ENCODE assay signal across 11 cellular contexts in the genomic region with DNA sequence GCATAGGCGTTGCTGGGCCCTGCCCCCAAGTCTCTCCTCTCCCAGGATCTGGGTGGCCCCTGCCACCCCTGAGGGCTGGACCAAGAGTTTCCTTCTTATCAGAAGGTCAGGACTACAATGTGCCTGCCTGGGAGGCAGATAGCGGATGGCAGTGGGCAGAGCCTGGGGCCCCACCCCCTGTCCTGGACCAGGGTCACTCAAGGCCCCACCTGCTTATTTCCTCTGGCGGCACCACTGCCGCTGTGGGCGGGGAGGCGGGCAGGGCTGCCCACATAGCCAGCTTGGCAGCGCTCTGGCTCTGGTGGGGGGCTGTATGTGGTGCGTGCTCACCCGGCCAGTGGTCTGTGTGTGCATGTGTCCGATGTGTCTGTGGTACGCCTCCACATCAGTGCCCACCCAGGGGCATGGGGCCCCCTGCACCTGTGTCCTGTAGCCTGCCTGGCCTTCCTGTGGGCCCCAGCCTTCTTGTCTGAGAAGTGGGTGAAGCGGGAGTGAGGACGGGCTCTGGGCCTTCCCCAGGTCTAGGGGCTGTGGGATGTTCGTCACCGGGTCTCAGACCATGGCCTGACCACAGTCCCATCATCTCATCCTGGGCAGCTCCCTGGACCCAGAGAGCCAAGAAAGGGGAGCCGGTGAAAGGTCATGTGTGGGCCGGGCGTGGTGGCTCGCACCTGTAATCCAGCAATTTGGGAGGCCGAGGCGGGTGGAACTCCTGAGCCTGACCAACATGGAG. TPM values are rescaled to one million over a fixed set of nuclear protein-coding genes. Genes with fewer than 3 reads are reported as not detected.
DNase-seq lines count a peak whose midpoint lies in the region; TF ChIP-seq lines count a peak whose summit lies in the region.
"Had no signal": no experiment of that assay in that cellular context is flagged by ENCODE, and none has a peak within 500 bp of the region (broad histone marks: within the 10 kb centered on the region; RNA-seq: fewer than 3 reads in every experiment).

No MANE protein-coding gene starts in this region.

- H3K9me3 ChIP-seq in colonic mucosa, result no peaks in the 10 kb centered on the region
- H3K9me3 ChIP-seq in muscle layer of colon (ENCODE audit: low read length), result no peaks in the 10 kb centered on the region

- H3K4me3 ChIP-seq in colonic mucosa, result no peak overlapping the region
- H3K4me3 ChIP-seq in muscle layer of colon (ENCODE audit: low read depth in 1 of 2, low read length in 2 of 2), result peak overlapping the region in 1 of 2 donors; percentile 19
- H3K4me3 ChIP-seq: PC-9 had no signal

- H3K4me3 Mint-ChIP-seq in progenitor cell of endocrine pancreas (ENCODE audit: low read depth), result no peak overlapping the region

- intact Hi-C loops in colonic mucosa (cut with DNase I), result no loop called here

- DNase-seq in 8988T (peak; percentile 23), HT-29 (ENCODE audit: low spot score) (peak; percentile 67), colonic mucosa (peak; percentile 62), dedifferentiated amniotic fluid mesenchymal stem cell (ENCODE audit: extremely low spot score) (no peak), glomerular visceral epithelial cell (ENCODE audit: extremely low spot score) (no peak), progenitor cell of endocrine pancreas (ENCODE audit: low spot score, unreplicated experiment) (no peak), COR-L47 (lab: John Stamatoyannopoulos, UW) (no peak)
- DNase-seq: DND-41, hippocampal formation, PC-9 had no signal

- peak overlapping the region; percentile 35 to 62 for H3K9ac ChIP-seq in colonic mucosa (ENCODE audit: low read depth in 2 of 2, low read length in 2 of 2)
- H3K9ac ChIP-seq in muscle layer of colon (ENCODE audit: low read length), result peak overlapping the region; percentile 19

- H3K27me3 ChIP-seq in colonic mucosa (peaks cover 5% of the 10 kb centered on the region), muscle layer of colon (ENCODE audit: control insufficient read depth in 1 of 2, insufficient read depth in 2 of 2, low read length in 2 of 2) (peaks cover 11 to 13% of the 10 kb centered on the region in 2 donors)

- H3K4me1 Mint-ChIP-seq in progenitor cell of endocrine pancreas (ENCODE audit: low read depth), result peaks cover 3% of the 10 kb centered on the region

- peaks cover 23% of the 10 kb centered on the region for H3K27me3 Mint-ChIP-seq in progenitor cell of endocrine pancreas

- no peaks in the 10 kb centered on the region for H3K36me3 Mint-ChIP-seq in progenitor cell of endocrine pancreas (ENCODE audit: insufficient read depth)

- H3K36me3 ChIP-seq in colonic mucosa (no peaks in the 10 kb centered on the region), muscle layer of colon (ENCODE audit: insufficient read depth, low read length) (no peaks in the 10 kb centered on the region)

- H3K27ac ChIP-seq in colonic mucosa (peak overlapping the region; percentile 6), muscle layer of colon (ENCODE audit: low read depth, low read length) (peak overlapping the region; percentile 59)
- H3K27ac ChIP-seq: PC-9 had no signal

- no peak overlapping the region for H3K27ac Mint-ChIP-seq in progenitor cell of endocrine pancreas

- TF ChIP-seq CTCF in colonic mucosa (IDR thresholded peaks at IDR 0.05) (no peak), progenitor cell of endocrine pancreas (IDR thresholded peaks at IDR 0.05; ENCODE audit: unreplicated experiment) (no peak)

- H3K4me1 ChIP-seq in colonic mucosa (peaks cover 39% of the 10 kb centered on the region), muscle layer of colon (ENCODE audit: insufficient read depth, low read length) (peaks cover 57% of the 10 kb centered on the region)

- H3K9me3 Mint-ChIP-seq in progenitor cell of endocrine pancreas (ENCODE audit: low read depth), result no peaks in the 10 kb centered on the region

RNA-seq across cellular contexts. Expression of a gene that starts 3.0 kb away (rescaled TPM):
- 23.7 and 25.2 TPM in 2 replicates for total RNA-seq in HT-29 (2014; rRNA removed; shearing (Covaris generic))
- total RNA-seq in colonic mucosa (10 to 100 TPM; 16.6 to 41.1 TPM), progenitor cell of endocrine pancreas (10.6 and 11.5 TPM in 2 replicates)

RNA-seq across cellular contexts. Expression of a gene that starts 6.0 kb away (rescaled TPM):
- 0.99 and 2.1 TPM in 2 replicates for total RNA-seq in HT-29 (2014; rRNA removed; shearing (Covaris generic))
- 1 to 10 TPM in 1 of 2 donors, under 1 TPM in 1; 0.42 to 1.3 TPM for total RNA-seq in colonic mucosa
- total RNA-seq in progenitor cell of endocrine pancreas, result 0.31 and 1.2 TPM in 2 replicates
- total RNA-seq: PC-9 had no signal

RNA-seq across cellular contexts. Expression of a gene that starts 41.4 kb away (rescaled TPM):
- total RNA-seq in HT-29 (2014; rRNA removed; shearing (Covaris generic)), result 372 TPM in 2 replicates
- total RNA-seq in colonic mucosa (100 to 1,000 TPM; 145 to 236 TPM), progenitor cell of endocrine pancreas (442 and 443 TPM in 2 replicates)

RNA-seq across cellular contexts. Expression of a gene that starts 41.7 kb away (rescaled TPM):
- total RNA-seq in HT-29 (2014; rRNA removed; shearing (Covaris generic)), result 60.8 and 72.4 TPM in 2 replicates
- total RNA-seq in colonic mucosa (10 to 100 TPM; 15.4 to 32.0 TPM), progenitor cell of endocrine pancreas (65.1 and 66.4 TPM in 2 replicates)

Comparison
In these comparisons a context has a peak if more than half of its experiments do, and no peak if none do; other contexts are left out.
1. DNase-seq: peak in 8988T (single experiment), HT-29 (single experiment) and colonic mucosa (single experiment); none in dedifferentiated amniotic fluid mesenchymal stem cell (single experiment), glomerular visceral epithelial cell (single experiment), progenitor cell of endocrine pancreas (single experiment) and COR-L47 (single experiment).